17 cellular contexts compared by ENCODE assay signal in genomic region chr5:73797142-73797530, GRCh38.
DNase-seq lines count a peak whose midpoint lies in the region; ATAC-seq and TF ChIP-seq lines count a peak whose summit lies in the region.
"Had no signal": no experiment of that assay in that cellular context is flagged by ENCODE, and none has a peak within 500 bp of the region (broad histone marks: within the 10 kb centered on the region; RNA-seq: fewer than 3 reads in every experiment).

No MANE protein-coding gene starts in this region.

- no peaks in the 10 kb centered on the region for H3K9me3 Mint-ChIP-seq in mesothelial cell of epicardium

- H3K27ac Mint-ChIP-seq in mesothelial cell of epicardium (peak overlapping the region; percentile 26), T-helper 17 cell (no peak overlapping the region)

- no peaks in the 10 kb centered on the region for H3K9me2 ChIP-seq in Loucy (replicated peaks; ENCODE audit: low read depth, low read length)

- TF ChIP-seq CTCF in Loucy (conservative IDR thresholded peaks at IDR 0.05; ENCODE audit: low read length), result no peak
- TF ChIP-seq CTCF in cardiac fibroblast (IDR thresholded peaks at IDR 0.05; ENCODE audit: low read depth, low read length), result no peak
- no peak for TF ChIP-seq CTCF in mesothelial cell of epicardium (IDR thresholded peaks at IDR 0.05; ENCODE audit: unreplicated experiment)
- TF ChIP-seq CTCF in WERI-Rb-1 (IDR thresholded peaks at IDR 0.05; ENCODE audit: low read depth, low read length), result no peak

- H3K27me3 Mint-ChIP-seq in mesothelial cell of epicardium (ENCODE audit: low read depth) (peaks cover 17% of the 10 kb centered on the region), T-helper 17 cell (peaks cover 64% of the 10 kb centered on the region)

- H3K4me2 ChIP-seq in Loucy (ENCODE audit: low read depth, low read length, poor library complexity, severe bottlenecking), result no peak overlapping the region

- H4K20me1 ChIP-seq in Loucy (ENCODE audit: insufficient read depth, low read length, poor library complexity, severe bottlenecking), result no peaks in the 10 kb centered on the region

- no peak overlapping the region for H3K27ac ChIP-seq in WERI-Rb-1
- H3K27ac ChIP-seq: cardiac muscle cell had no signal

- H3K4me1 Mint-ChIP-seq in mesothelial cell of epicardium (peaks cover 15% of the 10 kb centered on the region), T-helper 17 cell (peaks cover 6% of the 10 kb centered on the region)

- H3K27me3 ChIP-seq in Loucy (ENCODE audit: insufficient read depth, low read length, poor library complexity, severe bottlenecking) (no peaks in the 10 kb centered on the region), WERI-Rb-1 (ENCODE audit: insufficient read depth, low read depth, severe bottlenecking) (no peaks in the 10 kb centered on the region)
- H3K27me3 ChIP-seq: cardiac muscle cell had no signal

- H3K36me3 ChIP-seq in Loucy (ENCODE audit: insufficient read depth, low read length) (no peaks in the 10 kb centered on the region), WERI-Rb-1 (no peaks in the 10 kb centered on the region)
- H3K36me3 ChIP-seq: cardiac muscle cell, thoracic aorta had no signal

- H3K4me1 ChIP-seq in Loucy (ENCODE audit: insufficient read depth, low read length, poor library complexity, severe bottlenecking), result no peaks in the 10 kb centered on the region

- H3K79me2 ChIP-seq in Loucy (ENCODE audit: insufficient read depth, low read length), result no peaks in the 10 kb centered on the region

- no peak overlapping the region for H3K4me3 Mint-ChIP-seq in mesothelial cell of epicardium
- no peak overlapping the region for H3K4me3 Mint-ChIP-seq in T-helper 17 cell

- DNase-seq in AG08395 (ENCODE audit: low spot score) (peak; percentile 11), cardiac fibroblast (ENCODE audit: low read depth in 2 of 2) (peak; percentile 54 to 84), mesothelial cell of epicardium (ENCODE audit: low spot score in 2 of 2, unreplicated experiment in 2 of 2) (no peak), mucosa of gallbladder (ENCODE audit: low spot score) (no peak), T-helper 17 cell (no peak), NCI-H2081 (lab: John Stamatoyannopoulos, UW) (no peak), WERI-Rb-1 (no peak)
- DNase-seq: activated naive CD4-positive, alpha-beta T cell treated with anti-CD3 and anti-CD28 coated beads, Interleukin-2, amount 50 U/mL, for 16 hours; activated T-cell treated with anti-CD3 and anti-CD28 coated beads for 4 hours; MM.1S; NCI-H2081 treated with DMSO at 0.1 percent for 48 hours; NCI-H82; retina; stimulated activated CD4-positive, alpha-beta T cell treated with anti-CD3 and anti-CD28 coated beads, Interleukin-1b, Interleukin-23, amount 100 ng/mL, for 48 hours had no signal

- no peaks in the 10 kb centered on the region for H3K36me3 Mint-ChIP-seq in mesothelial cell of epicardium
- no peaks in the 10 kb centered on the region for H3K36me3 Mint-ChIP-seq in T-helper 17 cell (ENCODE audit: low read depth)

- 0 out of 2 replicates have a peak overlapping the region, but pooled peaks have one; percentile 11 for H2AFZ ChIP-seq in Loucy (ENCODE audit: low read length)

- H3K9ac ChIP-seq in Loucy (ENCODE audit: low read depth, low read length, poor library complexity, severe bottlenecking), result no peak overlapping the region

- H3K4me3 ChIP-seq in Loucy (ENCODE audit: low read length, poor library complexity, severe bottlenecking) (no peak overlapping the region), cardiac fibroblast (replicated peaks in 1 of 2; ENCODE audit: low read depth in 2 of 2, low read length in 2 of 2) (no peak overlapping the region), WERI-Rb-1 (ENCODE audit: low read depth, low read length) (no peak overlapping the region)
- H3K4me3 ChIP-seq: cardiac muscle cell, thoracic aorta had no signal

- H3K9me3 ChIP-seq in Loucy (ENCODE audit: insufficient read depth, low read depth, low read length) (no peaks in the 10 kb centered on the region), T-helper 17 cell (ENCODE audit: control insufficient read depth, low read length, poor library complexity, severe bottlenecking) (no peaks in the 10 kb centered on the region), WERI-Rb-1 (ENCODE audit: severe bottlenecking) (no peaks in the 10 kb centered on the region)
- H3K9me3 ChIP-seq: thoracic aorta had no signal

- ATAC-seq in T-helper 17 cell, result no peak

- H3F3A ChIP-seq in Loucy (ENCODE audit: low read depth), result no peaks in the 10 kb centered on the region

Comparison
In these comparisons a context has a peak if more than half of its experiments do, and no peak if none do; other contexts are left out.
1. DNase-seq: peak in AG08395 (single experiment) and cardiac fibroblast (2 of 2); none in mesothelial cell of epicardium (0 of 2), mucosa of gallbladder (single experiment), T-helper 17 cell (0 of 3), NCI-H2081 (0 of 2) and WERI-Rb-1 (single experiment).